ENCODE assay signal across 9 cellular contexts in the genomic region with DNA sequence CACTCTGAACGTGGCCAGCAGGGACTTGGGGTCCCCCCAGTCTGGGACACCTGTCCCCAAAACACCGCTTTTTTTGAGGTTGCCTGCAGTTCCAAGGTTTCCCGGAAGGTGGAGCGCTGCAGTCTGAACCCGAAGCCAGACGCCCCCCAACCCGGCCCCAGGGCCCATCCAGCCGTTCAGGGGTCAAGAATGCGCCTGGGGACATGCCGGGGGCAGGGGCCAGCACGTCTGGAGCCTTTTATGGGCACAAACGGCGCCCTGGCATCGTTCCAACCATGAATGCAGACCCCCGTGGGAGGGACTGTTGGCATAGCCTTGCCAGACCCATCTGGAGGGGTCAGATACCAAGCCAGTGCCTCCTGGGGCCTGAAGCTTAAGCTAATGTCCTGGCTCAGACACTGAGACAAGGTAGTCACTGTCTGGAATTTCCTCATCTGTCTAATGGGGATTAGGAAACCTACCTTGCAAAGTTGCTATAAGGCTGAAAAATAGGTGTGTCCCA. TPM values are rescaled to one million over a fixed set of nuclear protein-coding genes. Genes with fewer than 3 reads are reported as not detected.
DNase-seq lines count a peak whose midpoint lies in the region; ATAC-seq, FAIRE-seq and TF ChIP-seq lines count a peak whose summit lies in the region.
"Had no signal": no experiment of that assay in that cellular context is flagged by ENCODE, and none has a peak within 500 bp of the region (broad histone marks: within the 10 kb centered on the region; RNA-seq: fewer than 3 reads in every experiment).

No MANE protein-coding gene starts in this region.

- peak overlapping the region; percentile 42; the same call in 1 of the 2 replicates for H2AFZ ChIP-seq in PC-3 (ENCODE audit: low read length)

- no peak for DNase-seq in GM12864 (ENCODE audit: low read depth)
- DNase-seq in PC-3, result peak; percentile 50
- peak; percentile 69 to 81 for DNase-seq in activated naive CD4-positive, alpha-beta T cell treated with anti-CD3 and anti-CD28 coated beads, Interleukin-2, amount 50 U/mL, for 72 hours (ENCODE audit: low spot score in 2 of 2)
- DNase-seq in kidney, result no peak
- DNase-seq in stimulated activated naive CD4-positive, alpha-beta T cell treated with Interleukin-2 at 50 U/mL for 16 hours (lab: John Stamatoyannopoulos, UW), result peak; percentile 43
- no peak for DNase-seq in NCI-H526 treated with DMSO at 0.1 percent for 48 hours (lab: John Stamatoyannopoulos, UW)
- DNase-seq in NOMO-1 treated with dmso at 0.1 percent for 144 hours (lab: John Stamatoyannopoulos, UW; ENCODE audit: unreplicated experiment), result no peak

- H4K20me1 ChIP-seq in PC-3 (ENCODE audit: low read length), result no peaks in the 10 kb centered on the region

- POLR2A ChIA-PET in PC-3 (lab: Charles Lee; ENCODE audit: unreplicated experiment), result interaction anchor here (0.6 kb wide), 2 partner anchors 8 to 326 kb away, joined by 3 to 5 read pairs; no protein-coding TSS in a partner anchor

- no TSS peak for BruUV-seq in PC-3 (replicated peaks; lab: Mats Ljungman, UMichigan)

- peak; percentile 88 for TF ChIP-seq CTCF in GM12864 (IDR thresholded peaks at IDR 0.05; ENCODE audit: low read depth, low read length, missing control alignments)
- TF ChIP-seq CTCF in PC-3 (conservative IDR thresholded peaks at IDR 0.05; ENCODE audit: low read depth, low read length), result peak; percentile 86
- peak; percentile 33 for TF ChIP-seq CTCF in kidney (IDR thresholded peaks at IDR 0.05; ENCODE audit: borderline replicate concordance, extremely low read depth, insufficient read depth)

- H3K79me2 ChIP-seq in PC-3 (ENCODE audit: low read length), result no peaks in the 10 kb centered on the region

- peaks cover 0 to 7% of the 10 kb centered on the region in 2 donors for H3K36me3 Mint-ChIP-seq in activated naive CD4-positive, alpha-beta T cell treated with anti-CD3 and anti-CD28 coated beads, Interleukin-2, amount 50 U/mL, for 72 hours

- H3K36me3 ChIP-seq in PC-3 (ENCODE audit: low read depth, low read length), result no peaks in the 10 kb centered on the region
- no peaks in the 10 kb centered on the region for H3K36me3 ChIP-seq in kidney (ENCODE audit: control insufficient read depth in 1 of 2, insufficient read depth in 2 of 2, low read length in 2 of 2)

- H3K27ac Mint-ChIP-seq in activated naive CD4-positive, alpha-beta T cell treated with anti-CD3 and anti-CD28 coated beads, Interleukin-2, amount 50 U/mL, for 72 hours, result no peak overlapping the region
- H3K27ac Mint-ChIP-seq: T-helper 1 cell treated with Interleukin-12 subunit alpha and Interleukin-12 subunit beta and Interleukin-4 antibody, amounts not matched to agents 30 μg/mL and 1 μg/mL, for 36 hours had no signal

- no peak for FAIRE-seq in kidney (lab: Jason Lieb, UNC)

- ATAC-seq in PC-3, result peak; percentile 39
- no peak for ATAC-seq in activated naive CD4-positive, alpha-beta T cell treated with anti-CD3 and anti-CD28 coated beads, Interleukin-2, amount 50 U/mL, for 72 hours
- ATAC-seq in GM18867 (IDR thresholded peaks at IDR 0.05; ENCODE audit: unreplicated experiment), result no peak

- H3K9me3 ChIP-seq in PC-3 (ENCODE audit: low read length) (no peaks in the 10 kb centered on the region), kidney (ENCODE audit: control insufficient read depth in 1 of 2, low read length in 2 of 2) (no peaks in the 10 kb centered on the region)

- H3F3A ChIP-seq in PC-3 (ENCODE audit: low read length, unreplicated experiment), result no peaks in the 10 kb centered on the region

- CTCF ChIA-PET in PC-3 (lab: Charles Lee), result no interaction called here

- H3K27ac ChIP-seq in PC-3 (ENCODE audit: low read length) (no peak overlapping the region), kidney (ENCODE audit: low read depth in 2 of 2, low read length in 2 of 2) (no peak overlapping the region)

- no peaks in the 10 kb centered on the region for H3K27me3 ChIP-seq in PC-3 (ENCODE audit: low read length)

- H3K4me3 ChIP-seq in GM12864 (ENCODE audit: low read depth, low read length) (no peak overlapping the region), PC-3 (ENCODE audit: low read length) (no peak overlapping the region), kidney (ENCODE audit: low read length in 2 of 2) (no peak overlapping the region)

- peak overlapping the region; percentile 48 for H3K4me2 ChIP-seq in PC-3 (ENCODE audit: low read length)

- H3K9ac ChIP-seq in PC-3 (ENCODE audit: low read length), result no peak overlapping the region
- no peak overlapping the region for H3K9ac ChIP-seq in kidney (ENCODE audit: low read length in 2 of 2)

- H3K4me1 ChIP-seq in PC-3 (ENCODE audit: insufficient read depth, low read length), result peaks cover 8% of the 10 kb centered on the region; the same call in 1 of the 2 replicates
- peaks cover 0 to 5% of the 10 kb centered on the region in 2 donors for H3K4me1 ChIP-seq in kidney (ENCODE audit: control insufficient read depth in 1 of 2, insufficient read depth in 1 of 2, low read depth in 1 of 2, low read length in 2 of 2)

- H3K9me3 Mint-ChIP-seq in activated naive CD4-positive, alpha-beta T cell treated with anti-CD3 and anti-CD28 coated beads, Interleukin-2, amount 50 U/mL, for 72 hours, result no peaks in the 10 kb centered on the region
- H3K9me3 Mint-ChIP-seq: T-helper 1 cell treated with Interleukin-12 subunit alpha and Interleukin-12 subunit beta and Interleukin-4 antibody, amounts not matched to agents 30 μg/mL and 1 μg/mL, for 36 hours had no signal

- H3K9me2 ChIP-seq in PC-3 (replicated peaks; ENCODE audit: low read length), result no peaks in the 10 kb centered on the region

- intact Hi-C loops in PC-3 (cut with micrococcal nuclease), result no loop called here
- intact Hi-C loops in kidney (cut with DNase I), result no loop called here

RNA-seq across cellular contexts. Expression of a gene that starts 6.9 kb away (rescaled TPM):
- total RNA-seq in PC-3 (2014; rRNA removed) (2.4 and 4.1 TPM in 2 replicates), kidney (0.69 TPM)
- under 1 TPM; 0.23 to 0.27 TPM for total RNA-seq in activated naive CD4-positive, alpha-beta T cell treated with anti-CD3 and anti-CD28 coated beads, Interleukin-2, amount 50 U/mL, for 72 hours
- 0.84 TPM for polyA plus RNA-seq in kidney (ENCODE audit: insufficient read depth, low read depth, low replicate concordance)

RNA-seq across cellular contexts. Expression of a gene that starts 7.2 kb away (rescaled TPM):
- total RNA-seq in PC-3 (2014; rRNA removed), result 151 and 184 TPM in 2 replicates
- 10 to 100 TPM; 68.2 to 68.4 TPM for total RNA-seq in activated naive CD4-positive, alpha-beta T cell treated with anti-CD3 and anti-CD28 coated beads, Interleukin-2, amount 50 U/mL, for 72 hours
- total RNA-seq in kidney, result 60.8 TPM
- 79.4 TPM for polyA plus RNA-seq in kidney (ENCODE audit: insufficient read depth, low read depth, low replicate concordance)

RNA-seq across cellular contexts. Expression of a gene that starts 33.4 kb away (rescaled TPM):
- total RNA-seq in PC-3 (2014; rRNA removed), result 53.2 and 65.9 TPM in 2 replicates
- 10 to 100 TPM; 21.0 to 67.4 TPM for total RNA-seq in activated naive CD4-positive, alpha-beta T cell treated with anti-CD3 and anti-CD28 coated beads, Interleukin-2, amount 50 U/mL, for 72 hours
- 32.7 TPM for total RNA-seq in kidney
- polyA plus RNA-seq in kidney (ENCODE audit: insufficient read depth, low read depth, low replicate concordance), result 91.7 TPM

RNA-seq across cellular contexts. Expression of a gene that starts 55.5 kb away (rescaled TPM):
- 52.9 and 72.6 TPM in 2 replicates for total RNA-seq in PC-3 (2014; rRNA removed)
- total RNA-seq in activated naive CD4-positive, alpha-beta T cell treated with anti-CD3 and anti-CD28 coated beads, Interleukin-2, amount 50 U/mL, for 72 hours, result 10 to 100 TPM; 55.6 to 62.7 TPM
- 29.4 TPM for total RNA-seq in kidney
- polyA plus RNA-seq in kidney (ENCODE audit: insufficient read depth, low read depth, low replicate concordance), result 13.9 TPM

RNA-seq across cellular contexts. Expression of a gene that starts 58.4 kb away (rescaled TPM):
- total RNA-seq in PC-3 (2014; rRNA removed) (17.1 and 22.5 TPM in 2 replicates), kidney (8.8 TPM)
- 100 to 1,000 TPM in 1 of 2 donors, 10 to 100 TPM in 1; 43.4 to 248 TPM for total RNA-seq in activated naive CD4-positive, alpha-beta T cell treated with anti-CD3 and anti-CD28 coated beads, Interleukin-2, amount 50 U/mL, for 72 hours
- 14.7 TPM for polyA plus RNA-seq in kidney (ENCODE audit: insufficient read depth, low read depth, low replicate concordance)

Comparison
In these comparisons a context has a peak if more than half of its experiments do, and no peak if none do; other contexts are left out.
1. DNase-seq: peak in PC-3 (single experiment), activated naive CD4-positive, alpha-beta T cell treated with anti-CD3 and anti-CD28 coated beads, Interleukin-2, amount 50 U/mL, for 72 hours (2 of 2) and stimulated activated naive CD4-positive, alpha-beta T cell treated with Interleukin-2 at 50 U/mL for 16 hours (single experiment); none in GM12864 (single experiment), kidney (single experiment), NCI-H526 treated with DMSO at 0.1 percent for 48 hours (single experiment) and NOMO-1 treated with dmso at 0.1 percent for 144 hours (single experiment).
2. CTCF ChIP-seq: peak in every context shown above with its lines; median percentile 88 in GM12864; 86 in PC-3; 33 in kidney.